In genomic region chr2:64202206-64202864, GRCh38 we compare ENCODE assay signal across 9 cellular contexts. TPM values are rescaled to one million over a fixed set of nuclear protein-coding genes. Genes with fewer than 3 reads are reported as not detected.
DNase-seq lines count a peak whose midpoint lies in the region; ATAC-seq, FAIRE-seq and TF ChIP-seq lines count a peak whose summit lies in the region.
"Had no signal": no experiment of that assay in that cellular context is flagged by ENCODE, and none has a peak within 500 bp of the region (broad histone marks: within the 10 kb centered on the region; RNA-seq: fewer than 3 reads in every experiment).

No MANE protein-coding gene starts in this region.

- H4K20me1 ChIP-seq in endothelial cell of umbilical vein (replicated peaks; ENCODE audit: control insufficient read depth, extremely low read depth, insufficient read depth, low read length), result no peaks in the 10 kb centered on the region

- H3K18ac ChIP-seq in trophoblast cell (ENCODE audit: low read length), result no peak overlapping the region

- H2BK12ac ChIP-seq in trophoblast cell (ENCODE audit: low read length), result no peak overlapping the region

- H4K12ac ChIP-seq in trophoblast cell (ENCODE audit: low read depth, low read length), result no peak overlapping the region

- H3K79me1 ChIP-seq in trophoblast cell (ENCODE audit: low read length), result peaks cover 4% of the 10 kb centered on the region

- H4K8ac ChIP-seq in trophoblast cell (ENCODE audit: low read depth, low read length), result no peak overlapping the region

- dilution Hi-C loops in endothelial cell of umbilical vein (cut with MboI; ENCODE audit: extremely low pct_ligation_motif_present, low sequenced_read_pairs), result no loop called here

- H3K9me1 ChIP-seq in endothelial cell of umbilical vein (replicated peaks; ENCODE audit: control insufficient read depth, extremely low read depth, insufficient read depth, low read length), result no peaks in the 10 kb centered on the region

- H3K79me2 ChIP-seq in endothelial cell of umbilical vein (ENCODE audit: control insufficient read depth, insufficient read depth, low read length) (no peaks in the 10 kb centered on the region), trophoblast cell (ENCODE audit: control insufficient read depth, insufficient read depth, low read length, poor library complexity) (peaks cover 2% of the 10 kb centered on the region)

- no peak overlapping the region for H2BK5ac ChIP-seq in trophoblast cell (ENCODE audit: low read depth, low read length, poor library complexity)

- no peak overlapping the region for H3K4me2 ChIP-seq in endothelial cell of umbilical vein (ENCODE audit: insufficient read depth, low read length)
- no peak overlapping the region for H3K4me2 ChIP-seq in trophoblast cell (ENCODE audit: low read length)

- H2AFZ ChIP-seq in endothelial cell of umbilical vein (ENCODE audit: low read depth, low read length) (no peak overlapping the region), trophoblast cell (ENCODE audit: insufficient read depth, low read length, poor library complexity) (no peak overlapping the region)

- H3K4me1 ChIP-seq in Peyer's patch (peaks cover 0 to 23% (median 5%) of the 10 kb centered on the region in 4 donors), endothelial cell of umbilical vein (ENCODE audit: control insufficient read depth, extremely low read depth, insufficient read depth, low read length) (no peaks in the 10 kb centered on the region), trophoblast cell (ENCODE audit: control insufficient read depth in 1 of 2, insufficient read depth in 2 of 2, low read length in 2 of 2) (peaks cover 5 to 11% of the 10 kb centered on the region in 2 experiments)

- peak overlapping the region in 3 of 4 donors; percentile 34 to 90 (median 64) for H3K27ac ChIP-seq in Peyer's patch
- no peak overlapping the region for H3K27ac ChIP-seq in endothelial cell of umbilical vein (ENCODE audit: insufficient read depth, low read depth, low read length)
- no peak overlapping the region for H3K27ac ChIP-seq in trophoblast cell (ENCODE audit: low read depth, low read length)

- ATAC-seq in HG02759 (IDR thresholded peaks at IDR 0.05; ENCODE audit: unreplicated experiment) (no peak), GM19452 (IDR thresholded peaks at IDR 0.05; ENCODE audit: unreplicated experiment) (no peak)

- TF ChIP-seq CTCF in Peyer's patch (IDR thresholded peaks at IDR 0.05) (no peak), endothelial cell of umbilical vein (IDR thresholded peaks at IDR 0.05; ENCODE audit: extremely low read depth in 1 of 2, insufficient read depth in 1 of 2, low read depth in 1 of 2, low read length in 2 of 2) (no peak)

- TF ChIP-seq POLR2A in GM12892 (IDR thresholded peaks at IDR 0.05; ENCODE audit: low read depth, low read length) (no peak), Peyer's patch (IDR thresholded peaks at IDR 0.05) (no peak), endothelial cell of umbilical vein (IDR thresholded peaks at IDR 0.05; ENCODE audit: low read depth, low read length) (no peak)

- H3K14ac ChIP-seq in trophoblast cell (ENCODE audit: low read length), result no peak overlapping the region

- H3K9me3 ChIP-seq in Peyer's patch, result no peaks in the 10 kb centered on the region
- H3K9me3 ChIP-seq in endothelial cell of umbilical vein (replicated peaks; ENCODE audit: control insufficient read depth, insufficient read depth, low read length), result no peaks in the 10 kb centered on the region
- no peaks in the 10 kb centered on the region for H3K9me3 ChIP-seq in trophoblast cell (ENCODE audit: insufficient read depth, low read depth, low read length)

- H3K4me3 ChIP-seq in Peyer's patch, result no peak overlapping the region
- H3K4me3 ChIP-seq in endothelial cell of umbilical vein (replicated peaks in 1 of 3; ENCODE audit: insufficient read depth in 1 of 3, low read depth in 1 of 3, low read length in 3 of 3), result no peak overlapping the region
- no peak overlapping the region for H3K4me3 ChIP-seq in trophoblast cell (ENCODE audit: low read depth, low read length)

- H2AK5ac ChIP-seq in trophoblast cell (ENCODE audit: low read length), result no peak overlapping the region

- H2BK120ac ChIP-seq in trophoblast cell (ENCODE audit: insufficient read depth, low read length, poor library complexity), result no peak overlapping the region

- CTCF ChIA-PET in endothelial cell of umbilical vein (lab: Charles Lee), result no interaction called here

- no peak overlapping the region for H3K4ac ChIP-seq in trophoblast cell (ENCODE audit: low read depth, low read length)

- H3K9ac ChIP-seq in endothelial cell of umbilical vein (replicated peaks; ENCODE audit: extremely low read depth, insufficient read depth, low read length), result no peak overlapping the region
- H3K9ac ChIP-seq in trophoblast cell (ENCODE audit: low read length), result no peak overlapping the region

- H3K27me3 ChIP-seq in Peyer's patch (no peaks in the 10 kb centered on the region), endothelial cell of umbilical vein (ENCODE audit: control insufficient read depth in 2 of 2, insufficient read depth in 2 of 2, low read length in 2 of 2) (no peaks in the 10 kb centered on the region), trophoblast cell (ENCODE audit: insufficient read depth, low read length) (no peaks in the 10 kb centered on the region)

- H3K36me3 ChIP-seq in Peyer's patch, result no peaks in the 10 kb centered on the region
- no peaks in the 10 kb centered on the region for H3K36me3 ChIP-seq in endothelial cell of umbilical vein (ENCODE audit: control insufficient read depth in 2 of 2, extremely low read depth in 1 of 2, insufficient read depth in 2 of 2, low read length in 2 of 2)
- H3K36me3 ChIP-seq in trophoblast cell (ENCODE audit: control insufficient read depth in 1 of 2, insufficient read depth in 2 of 2, low read length in 2 of 2), result no peaks in the 10 kb centered on the region

- WGBS in trophoblast cell (ENCODE audit: extremely low coverage, insufficient coverage, insufficient read length), result no CpG with 5 or more reads among the region's 4 CpGs

- BruUV-seq in endothelial cell of umbilical vein (replicated peaks; lab: Mats Ljungman, UMichigan), result no TSS peak

- peak; percentile 78 for FAIRE-seq in GM12892 (lab: Jason Lieb, UNC)
- no peak for FAIRE-seq in endothelial cell of umbilical vein (lab: Jason Lieb, UNC)

- DNase-seq in GM12892 (ENCODE audit: insufficient read length), result no peak
- no peak for DNase-seq in Peyer's patch
- DNase-seq in endothelial cell of umbilical vein (ENCODE audit: low read depth, low spot score), result peak; percentile 13
- peak; percentile 58 to 92 for DNase-seq in trophoblast cell
- DNase-seq in nucleus accumbens (lab: John Stamatoyannopoulos, UW), result no peak
- DNase-seq in posterior cingulate gyrus, result no peak
- DNase-seq: NK-92 treated with Interleukin-12 subunit alpha and Interleukin-12 subunit beta, amount 100 ng/mL, for 24 hours had no signal

- no peak overlapping the region for H3K23ac ChIP-seq in trophoblast cell (ENCODE audit: low read length)

- intact Hi-C loops in endothelial cell of umbilical vein (cut with micrococcal nuclease) (no loop called here), posterior cingulate gyrus (cut with DNase I) (no loop called here)

- POLR2A ChIA-PET in endothelial cell of umbilical vein (lab: Charles Lee), result interaction anchor here (0.7 kb wide), 1 partner anchor 89 kb away, joined by 11 read pairs; no protein-coding TSS in a partner anchor

- H4K91ac ChIP-seq in trophoblast cell (ENCODE audit: low read depth, low read length), result no peak overlapping the region

TF ChIP-seq in endothelial cell of umbilical vein, 7 proteins besides CTCF, POLR2A, EP300 and RAD21:
- TF ChIP-seq EZH2 (IDR thresholded peaks at IDR 0.05; ENCODE audit: borderline replicate concordance, low read depth, low read length, severe bottlenecking) (no peak), FOS (IDR thresholded peaks at IDR 0.05; ENCODE audit: borderline replicate concordance, insufficient read depth, low read length) (no peak), GATA2 (IDR thresholded peaks at IDR 0.05; ENCODE audit: insufficient read depth, insufficient read length, low read depth, low read length) (no peak), MYC (IDR thresholded peaks at IDR 0.05; ENCODE audit: low read depth, low read length) (no peak), POLR2AphosphoS5 (IDR thresholded peaks at IDR 0.05; ENCODE audit: insufficient read depth, low read depth, low read length) (no peak), JUN (IDR thresholded peaks at IDR 0.05; ENCODE audit: borderline replicate concordance, insufficient read depth, insufficient read length, low read depth) (no peak)
- TF ChIP-seq, protein P1, sequence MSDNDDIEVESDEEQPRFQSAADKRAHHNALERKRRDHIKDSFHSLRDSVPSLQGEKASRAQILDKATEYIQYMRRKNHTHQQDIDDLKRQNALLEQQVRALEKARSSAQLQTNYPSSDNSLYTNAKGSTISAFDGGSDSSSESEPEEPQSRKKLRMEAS (IDR thresholded peaks at IDR 0.05; ENCODE audit: insufficient read depth, insufficient read length), result no peak

RNA-seq across cellular contexts. Expression of gene PELI1, which starts 58.1 kb away (rescaled TPM):
- polyA plus RNA-seq in GM12892 (2012; ENCODE audit: missing spikeins), result 30.7 TPM
- total RNA-seq in Peyer's patch, result 10 to 100 TPM; 22.3 to 45.7 (median 40.2) TPM
- total RNA-seq in endothelial cell of umbilical vein, result 30.9 and 39.9 TPM in 2 replicates
- polyA plus RNA-seq in endothelial cell of umbilical vein, result 12.2 and 14.2 TPM in 2 replicates
- 13.3 and 15.0 TPM in 2 replicates for polyA plus RNA-seq in endothelial cell of umbilical vein (2011; cell fraction: cytosol; rRNA removed)
- polyA plus RNA-seq in endothelial cell of umbilical vein (2011; cell fraction: nucleus; rRNA removed), result 35.1 and 43.2 TPM in 2 replicates
- 22.8 and 22.9 TPM in 2 replicates for polyA plus RNA-seq in endothelial cell of umbilical vein (2012)
- 26.4 and 27.0 TPM in 2 replicates for polyA minus RNA-seq in endothelial cell of umbilical vein
- 4.1 TPM for polyA minus RNA-seq in endothelial cell of umbilical vein (2011; cell fraction: cytosol; rRNA and poly(A)+ RNA removed)
- polyA minus RNA-seq in endothelial cell of umbilical vein (2011; cell fraction: nucleus; rRNA and poly(A)+ RNA removed), result 30.7 and 37.7 TPM in 2 replicates
- polyA plus RNA-seq in trophoblast cell (2013), result 15.2 and 15.3 TPM in 2 replicates

Comparison
In these comparisons a context has a peak if more than half of its experiments do, and no peak if none do; other contexts are left out.
1. DNase-seq: peak in endothelial cell of umbilical vein (single experiment) and trophoblast cell (2 of 2); none in GM12892 (single experiment), Peyer's patch (0 of 3), nucleus accumbens (0 of 56) and posterior cingulate gyrus (0 of 10).
2. H3K27ac ChIP-seq: peak in Peyer's patch (3 of 4); none in endothelial cell of umbilical vein (single experiment) and trophoblast cell (single experiment).